13 cellular contexts compared by ENCODE assay signal in genomic region chr2:73018188-73018825, GRCh38.
"Had no signal": no experiment of that assay in that cellular context is flagged by ENCODE, and none has a peak within 500 bp of the region (broad histone marks: within the 10 kb centered on the region; RNA-seq: fewer than 3 reads in every experiment).

No MANE protein-coding gene starts in this region.

- H3K27ac Mint-ChIP-seq: activated T-helper 17 cell treated with anti-CD3 and anti-CD28 coated beads, Interleukin-2, amount 50 U/mL, for 72 hours; stimulated activated naive CD8-positive, alpha-beta T cell treated with anti-CD3 and anti-CD28 coated beads, Interleukin-15, Interleukin-2, amounts not matched to agents 100 ng/mL and 50 ng/mL, for 24 hours; T-helper 2 cell treated with Interferon-gamma antibody and Interleukin-4, amounts not matched to agents 5 μg/mL and 100 μg/mL, for 36 hours had no signal

- H3K9me3 ChIP-seq: colonic mucosa, heart left ventricle, upper lobe of left lung had no signal

- H3K27ac ChIP-seq: colonic mucosa, heart left ventricle, upper lobe of left lung had no signal

- H3K4me1 ChIP-seq: colonic mucosa, heart left ventricle, upper lobe of left lung had no signal

- DNase-seq: activated CD4-positive, alpha-beta T cell treated with anti-CD3 and anti-CD28 coated beads, Interleukin-2, amount 50 U/mL, for 1 hour; activated naive CD4-positive, alpha-beta T cell treated with Interleukin-2 at 50 U/mL for 16 hours; colonic mucosa; foreskin melanocyte; heart left ventricle; small intestine; stimulated activated CD4-positive, alpha-beta T cell treated with anti-CD3 and anti-CD28 coated beads, Interleukin-4, amount 100 ng/mL, for 4 hours; stimulated activated CD8-positive, alpha-beta memory T cell treated with anti-CD3 and anti-CD28 coated beads, Interleukin-4, amount 100 ng/mL, for 48 hours; SW 1271 had no signal

- H3K27me3 Mint-ChIP-seq: activated T-helper 17 cell treated with anti-CD3 and anti-CD28 coated beads, Interleukin-2, amount 50 U/mL, for 72 hours; stimulated activated naive CD8-positive, alpha-beta T cell treated with anti-CD3 and anti-CD28 coated beads, Interleukin-15, Interleukin-2, amounts not matched to agents 100 ng/mL and 50 ng/mL, for 24 hours had no signal

- H3K4me1 Mint-ChIP-seq: activated T-helper 17 cell treated with anti-CD3 and anti-CD28 coated beads, Interleukin-2, amount 50 U/mL, for 72 hours had no signal

- FAIRE-seq: small intestine had no signal

- H3K4me3 Mint-ChIP-seq: activated T-helper 17 cell treated with anti-CD3 and anti-CD28 coated beads, Interleukin-2, amount 50 U/mL, for 72 hours; stimulated activated naive CD8-positive, alpha-beta T cell treated with anti-CD3 and anti-CD28 coated beads, Interleukin-15, Interleukin-2, amounts not matched to agents 100 ng/mL and 50 ng/mL, for 24 hours; T-helper 2 cell treated with Interferon-gamma antibody and Interleukin-4, amounts not matched to agents 5 μg/mL and 100 μg/mL, for 36 hours had no signal

- H3K9me3 Mint-ChIP-seq: activated T-helper 17 cell treated with anti-CD3 and anti-CD28 coated beads, Interleukin-2, amount 50 U/mL, for 72 hours; stimulated activated naive CD8-positive, alpha-beta T cell treated with anti-CD3 and anti-CD28 coated beads, Interleukin-15, Interleukin-2, amounts not matched to agents 100 ng/mL and 50 ng/mL, for 24 hours; T-helper 2 cell treated with Interferon-gamma antibody and Interleukin-4, amounts not matched to agents 5 μg/mL and 100 μg/mL, for 36 hours had no signal

- H3K27me3 ChIP-seq: colonic mucosa, heart left ventricle, upper lobe of left lung had no signal

- H3K4me3 ChIP-seq: colonic mucosa, heart left ventricle, upper lobe of left lung had no signal

- H3K36me3 ChIP-seq: colonic mucosa had no signal
